ENCODE assay signal across 12 cellular contexts in the genomic region with DNA sequence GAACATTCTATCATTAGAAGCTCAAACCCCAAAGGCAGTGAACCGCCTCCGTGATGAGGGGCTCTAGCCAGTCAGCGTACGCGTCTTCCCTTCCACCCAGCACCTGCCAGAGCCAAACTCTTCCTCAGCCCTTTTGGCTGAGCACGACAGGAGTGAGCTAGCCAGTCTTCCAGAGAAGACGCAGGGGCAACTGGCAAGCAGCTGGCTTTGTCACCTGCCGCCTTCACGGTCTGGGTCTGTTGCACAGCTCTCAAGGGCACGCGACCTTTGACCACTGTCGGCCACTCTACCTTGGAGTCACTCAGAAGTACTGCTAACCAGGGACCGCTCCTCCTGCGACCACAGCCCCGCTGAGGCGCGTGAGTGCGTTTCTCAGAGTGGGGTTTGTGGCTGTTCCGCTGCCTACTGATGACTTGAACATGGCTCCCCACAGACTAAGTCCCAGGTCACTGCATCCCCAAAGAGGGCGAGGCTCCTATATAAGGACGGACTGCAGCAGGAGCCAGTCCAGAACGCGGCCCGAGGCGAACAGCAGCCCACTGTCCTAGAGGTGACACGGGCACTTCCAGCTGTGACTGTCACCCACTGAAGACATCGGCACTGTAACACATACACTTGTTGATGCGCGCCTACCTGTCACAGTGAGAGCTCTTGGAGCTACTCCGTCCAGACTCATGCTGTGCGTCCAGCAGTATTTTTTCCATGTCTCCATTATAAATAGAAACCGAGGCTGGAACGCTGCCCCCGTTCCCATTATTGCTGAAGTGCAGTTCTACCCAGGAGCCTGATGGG. TPM values are rescaled to one million over a fixed set of nuclear protein-coding genes. Genes with fewer than 3 reads are reported as not detected.
DNase-seq lines count a peak whose midpoint lies in the region; ATAC-seq and TF ChIP-seq lines count a peak whose summit lies in the region.
"Had no signal": no experiment of that assay in that cellular context is flagged by ENCODE, and none has a peak within 500 bp of the region (broad histone marks: within the 10 kb centered on the region; RNA-seq: fewer than 3 reads in every experiment).

No MANE protein-coding gene starts in this region.

- peaks cover 72% of the 10 kb centered on the region for H3K4me1 Mint-ChIP-seq in activated naive CD4-positive, alpha-beta T cell treated with anti-CD3 and anti-CD28 coated beads for 36 hours (ENCODE audit: low read depth)
- H3K4me1 Mint-ChIP-seq in activated T-helper 17 cell treated with anti-CD3 and anti-CD28 coated beads, Interleukin-2, amount 50 U/mL, for 72 hours = peaks cover 56% of the 10 kb centered on the region

- TF ChIP-seq CTCF in MM.1S (IDR thresholded peaks at IDR 0.05; ENCODE audit: low read length) = no peak

- peak; percentile 20 for DNase-seq in activated naive CD4-positive, alpha-beta T cell treated with anti-CD3 and anti-CD28 coated beads for 36 hours
- no peak for DNase-seq in activated naive CD4-positive, alpha-beta T cell treated with Interleukin-2 at 50 U/mL for 16 hours
- DNase-seq in left kidney (ENCODE audit: low read depth, low spot score) (peak; percentile 27), aorta (no peak), NCI-H146 treated with DMSO at 0.1 percent for 48 hours (lab: John Stamatoyannopoulos, UW; ENCODE audit: unreplicated experiment) (no peak), MM.1S (no peak)
- DNase-seq: GF-D8, GOT3, NCI-H510A treated with DMSO at 0.1 percent for 48 hours had no signal

- H3F3A ChIP-seq in MM.1S (ENCODE audit: insufficient read depth, low read length) = no peaks in the 10 kb centered on the region

- peak; percentile 9 for ATAC-seq in activated T-helper 17 cell treated with anti-CD3 and anti-CD28 coated beads, Interleukin-2, amount 50 U/mL, for 72 hours (replicated peaks)
- no peak for ATAC-seq in aorta (ENCODE audit: low FRiP score)

- H2AFZ ChIP-seq in MM.1S (ENCODE audit: low read length) = no peak overlapping the region

- H3K27ac Mint-ChIP-seq in activated naive CD4-positive, alpha-beta T cell treated with anti-CD3 and anti-CD28 coated beads for 36 hours = peak overlapping the region; percentile 88
- H3K27ac Mint-ChIP-seq in activated T-helper 17 cell treated with anti-CD3 and anti-CD28 coated beads, Interleukin-2, amount 50 U/mL, for 72 hours = peak overlapping the region; percentile 82

- H3K79me2 ChIP-seq in MM.1S (ENCODE audit: low read length) = no peaks in the 10 kb centered on the region

- 91% methylated on average over 34 of the region's 34 CpGs for WGBS in thymus
- WGBS in aorta, 2 donors = 92 to 95% methylated on average over 34 of the region's 34 CpGs

- no peak overlapping the region for H3K9ac ChIP-seq in MM.1S (ENCODE audit: low read length)

- no peaks in the 10 kb centered on the region for H3K27me3 Mint-ChIP-seq in activated naive CD4-positive, alpha-beta T cell treated with anti-CD3 and anti-CD28 coated beads for 36 hours (ENCODE audit: low read depth)
- H3K27me3 Mint-ChIP-seq in activated T-helper 17 cell treated with anti-CD3 and anti-CD28 coated beads, Interleukin-2, amount 50 U/mL, for 72 hours = no peaks in the 10 kb centered on the region

- intact Hi-C loops in activated naive CD4-positive, alpha-beta T cell treated with anti-CD3 and anti-CD28 coated beads for 36 hours (cut with micrococcal nuclease) = no loop called here
- intact Hi-C loops in aorta (cut with DNase I) = no loop called here

- H3K9me2 ChIP-seq in MM.1S (replicated peaks; ENCODE audit: insufficient read depth, low read length) = no peaks in the 10 kb centered on the region

- H3K9me3 ChIP-seq in thymus (ENCODE audit: control insufficient read depth) = no peaks in the 10 kb centered on the region
- H3K9me3 ChIP-seq in aorta (ENCODE audit: control insufficient read depth, low read length) = no peaks in the 10 kb centered on the region
- no peaks in the 10 kb centered on the region for H3K9me3 ChIP-seq in MM.1S (replicated peaks; ENCODE audit: insufficient read depth, low read length)

- no peak overlapping the region for H3K4me2 ChIP-seq in MM.1S (ENCODE audit: low read depth, low read length)

- H3K9me3 Mint-ChIP-seq in activated naive CD4-positive, alpha-beta T cell treated with anti-CD3 and anti-CD28 coated beads for 36 hours = no peaks in the 10 kb centered on the region
- no peaks in the 10 kb centered on the region for H3K9me3 Mint-ChIP-seq in activated T-helper 17 cell treated with anti-CD3 and anti-CD28 coated beads, Interleukin-2, amount 50 U/mL, for 72 hours

- peak overlapping the region; percentile 80 for H3K27ac ChIP-seq in thymus (ENCODE audit: low read depth)
- H3K27ac ChIP-seq in aorta (ENCODE audit: low read depth in 1 of 2, low read length in 2 of 2) = no peak overlapping the region
- H3K27ac ChIP-seq in MM.1S (ENCODE audit: low read length) = no peak overlapping the region
- H3K27ac ChIP-seq: epithelial cell of prostate had no signal

- H4K20me1 ChIP-seq in MM.1S (ENCODE audit: insufficient read depth, low read length) = no peaks in the 10 kb centered on the region

- H3K4me3 ChIP-seq in thymus (ENCODE audit: low read length) (no peak overlapping the region), aorta (ENCODE audit: low read length in 2 of 2) (no peak overlapping the region), MM.1S (ENCODE audit: low read length) (no peak overlapping the region)

- H3K4me1 ChIP-seq in thymus (ENCODE audit: control insufficient read depth, insufficient read depth, low read length) (peaks cover 7% of the 10 kb centered on the region), aorta (ENCODE audit: control insufficient read depth in 1 of 2, insufficient read depth in 2 of 2, low read length in 2 of 2) (no peaks in the 10 kb centered on the region), MM.1S (ENCODE audit: low read length) (no peaks in the 10 kb centered on the region)

- H3K27me3 ChIP-seq in thymus (ENCODE audit: control insufficient read depth, insufficient read depth) (no peaks in the 10 kb centered on the region), aorta (ENCODE audit: control insufficient read depth in 1 of 2, insufficient read depth in 2 of 2, low read length in 1 of 2) (no peaks in the 10 kb centered on the region), MM.1S (replicated peaks; ENCODE audit: insufficient read depth, low read length) (no peaks in the 10 kb centered on the region)

- CTCF ChIA-PET in activated naive CD4-positive, alpha-beta T cell treated with anti-CD3 and anti-CD28 coated beads for 36 hours (lab: Charles Lee) = interaction anchor here (0.7 to 2.2 kb wide), 3 partner anchors 19 to 87 kb away, joined by 3 to 9 read pairs (median 7); no protein-coding TSS in a partner anchor

- peaks cover 34% of the 10 kb centered on the region for H3K36me3 Mint-ChIP-seq in activated naive CD4-positive, alpha-beta T cell treated with anti-CD3 and anti-CD28 coated beads for 36 hours (ENCODE audit: low read depth)
- peaks cover 100% of the 10 kb centered on the region for H3K36me3 Mint-ChIP-seq in activated T-helper 17 cell treated with anti-CD3 and anti-CD28 coated beads, Interleukin-2, amount 50 U/mL, for 72 hours (ENCODE audit: low read depth)

- peak overlapping the region; percentile 46 for H3K4me3 Mint-ChIP-seq in activated naive CD4-positive, alpha-beta T cell treated with anti-CD3 and anti-CD28 coated beads for 36 hours
- peak overlapping the region; percentile 94 for H3K4me3 Mint-ChIP-seq in activated T-helper 17 cell treated with anti-CD3 and anti-CD28 coated beads, Interleukin-2, amount 50 U/mL, for 72 hours

- H3K36me3 ChIP-seq in thymus (ENCODE audit: control insufficient read depth, insufficient read depth) (peaks cover 19% of the 10 kb centered on the region), aorta (ENCODE audit: control insufficient read depth in 1 of 2, insufficient read depth in 2 of 2, low read length in 1 of 2) (peaks cover 0 to 3% of the 10 kb centered on the region in 2 donors), MM.1S (replicated peaks; ENCODE audit: insufficient read depth, low read length) (no peaks in the 10 kb centered on the region)

RNA-seq across cellular contexts. Expression of a gene that starts 8.4 kb away (rescaled TPM):
- 10 to 100 TPM; 55.5 to 55.9 TPM for total RNA-seq in activated naive CD4-positive, alpha-beta T cell treated with anti-CD3 and anti-CD28 coated beads for 36 hours
- 100 to 1,000 TPM; 102 to 362 TPM for total RNA-seq in activated T-helper 17 cell treated with anti-CD3 and anti-CD28 coated beads, Interleukin-2, amount 50 U/mL, for 72 hours
- polyA plus RNA-seq in thymus (22.7 TPM), aorta (10 to 100 TPM; 17.3 to 20.4 TPM)
- 10 to 100 TPM; 29.4 to 32.7 TPM for total RNA-seq in aorta

Comparison
In these comparisons a context has a peak if more than half of its experiments do, and no peak if none do; other contexts are left out.
1. DNase-seq: peak in activated naive CD4-positive, alpha-beta T cell treated with anti-CD3 and anti-CD28 coated beads for 36 hours (single experiment) and left kidney (single experiment); none in activated naive CD4-positive, alpha-beta T cell treated with Interleukin-2 at 50 U/mL for 16 hours (single experiment), aorta (0 of 2), NCI-H146 treated with DMSO at 0.1 percent for 48 hours (single experiment) and MM.1S (single experiment).